ENCODE assay signal across 9 cellular contexts in the genomic region with DNA sequence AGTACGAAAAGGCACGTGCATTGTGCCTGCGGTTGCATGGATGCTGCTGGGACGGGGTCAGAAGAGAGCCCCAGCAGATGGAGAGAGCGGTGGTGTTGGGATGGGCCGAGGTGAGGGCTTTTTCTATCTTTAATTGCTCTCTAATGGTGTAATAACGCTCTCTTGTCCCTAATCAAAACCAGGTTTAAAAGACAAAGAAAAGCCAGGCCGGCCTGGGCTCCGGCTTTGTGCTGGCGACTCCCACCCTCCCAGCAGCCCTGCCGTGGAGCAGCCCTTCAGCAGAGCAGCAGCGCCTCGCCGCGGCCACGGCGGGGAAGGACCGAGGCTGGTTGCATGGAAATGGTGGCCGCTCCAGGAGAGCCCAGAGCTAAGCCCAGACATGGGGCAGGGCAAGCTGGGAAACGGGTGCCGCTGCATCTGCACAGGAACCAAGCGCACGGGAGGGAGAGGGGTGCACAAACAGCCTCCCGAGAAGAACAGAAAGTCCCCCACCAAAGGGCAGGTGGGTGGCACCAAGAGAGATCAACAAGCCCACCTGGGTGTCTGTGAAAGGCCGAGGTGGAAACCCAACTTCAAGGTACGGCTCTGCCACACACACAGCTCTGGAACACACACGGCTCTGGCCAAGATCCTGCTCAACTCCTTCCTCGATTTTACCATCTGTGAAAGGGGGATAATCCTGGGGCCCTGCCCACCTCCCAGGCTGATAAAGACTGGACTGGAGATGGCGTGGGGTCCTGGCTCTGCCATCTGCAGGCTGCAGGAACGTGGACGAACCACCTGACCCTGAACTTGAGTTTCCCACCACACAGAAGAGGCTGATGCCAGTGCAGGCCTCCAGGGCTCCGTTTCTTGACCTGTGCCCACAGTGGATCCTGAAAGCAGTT. TPM values are rescaled to one million over a fixed set of nuclear protein-coding genes. Genes with fewer than 3 reads are reported as not detected.
DNase-seq lines count a peak whose midpoint lies in the region; ATAC-seq, FAIRE-seq and TF ChIP-seq lines count a peak whose summit lies in the region.
"Had no signal": no experiment of that assay in that cellular context is flagged by ENCODE, and none has a peak within 500 bp of the region (broad histone marks: within the 10 kb centered on the region; RNA-seq: fewer than 3 reads in every experiment).

No MANE protein-coding gene starts in this region.

- H3K36me3 ChIP-seq in GM06990 (ENCODE audit: control insufficient read depth, insufficient read depth, low read length) (peaks cover 4% of the 10 kb centered on the region), keratinocyte (ENCODE audit: control insufficient read depth in 2 of 2, extremely low read depth in 1 of 2, insufficient read depth in 2 of 2, low read length in 2 of 2) (peaks cover 5 to 28% of the 10 kb centered on the region in 2 experiments)

- TF ChIP-seq CTCF in GM06990 (IDR thresholded peaks at IDR 0.05; ENCODE audit: insufficient read depth, low read length, poor library complexity, severe bottlenecking) (peak; percentile 89), cardiac fibroblast (IDR thresholded peaks at IDR 0.05; ENCODE audit: low read depth, low read length) (peak; percentile 97), keratinocyte (optimal IDR thresholded peaks at IDR 0.05 in 1 of 3, IDR thresholded peaks at IDR 0.05 in 1 of 3, conservative IDR thresholded peaks at IDR 0.05 in 1 of 3; ENCODE audit: extremely low read depth in 1 of 3, insufficient read depth in 2 of 3, low read length in 3 of 3) (peak; percentile 79 to 96 (median 93))

- H3K4me3 ChIP-seq in GM06990 (replicated peaks; ENCODE audit: low read depth, low read length) (no peak overlapping the region), cardiac fibroblast (replicated peaks in 1 of 2; ENCODE audit: low read depth in 2 of 2, low read length in 2 of 2) (no peak overlapping the region), keratinocyte (ENCODE audit: control insufficient read depth in 2 of 3, extremely low read depth in 1 of 3, insufficient read depth in 2 of 3, low read depth in 1 of 3, low read length in 3 of 3) (no peak overlapping the region)

- H4K20me1 ChIP-seq in keratinocyte (ENCODE audit: control insufficient read depth, extremely low read depth, insufficient read depth, low read length), result peaks cover 3% of the 10 kb centered on the region

- H3K27ac ChIP-seq in keratinocyte (ENCODE audit: control insufficient read depth, insufficient read depth, low read length), result no peak overlapping the region

- no peak for FAIRE-seq in keratinocyte (lab: Jason Lieb, UNC)
- FAIRE-seq: colon had no signal

- DNase-seq in GM06990 (ENCODE audit: extremely low read depth, insufficient read length) (peak; percentile 81), GOT3 (lab: John Stamatoyannopoulos, UW) (peak; percentile 26), MV-4-11 (lab: John Stamatoyannopoulos, UW) (peak; percentile 54), SW 1271 (lab: John Stamatoyannopoulos, UW) (peak; percentile 20 to 62), cardiac fibroblast (ENCODE audit: low read depth in 2 of 2) (peak; percentile 80 to 86), keratinocyte (ENCODE audit: low read depth, low spot score) (no peak), smooth muscle cell of the brain vasculature (ENCODE audit: low read depth, low spot score) (peak; percentile 65)

- no peaks in the 10 kb centered on the region for H3K9me1 ChIP-seq in keratinocyte (ENCODE audit: control insufficient read depth, extremely low read depth, insufficient read depth, low read length)

- H2AFZ ChIP-seq in keratinocyte (ENCODE audit: control insufficient read depth, low read length), result no peak overlapping the region

- no peak for ATAC-seq in HG02763 (IDR thresholded peaks at IDR 0.05; ENCODE audit: unreplicated experiment)

- H3K27me3 ChIP-seq in GM06990 (replicated peaks; ENCODE audit: control insufficient read depth, insufficient read depth, low read length) (no peaks in the 10 kb centered on the region), keratinocyte (ENCODE audit: control insufficient read depth, extremely low read depth, insufficient read depth, low read length) (no peaks in the 10 kb centered on the region)

- no peaks in the 10 kb centered on the region for H3K79me2 ChIP-seq in keratinocyte (ENCODE audit: control insufficient read depth, insufficient read depth, low read length)

- no peaks in the 10 kb centered on the region for H3K9me3 ChIP-seq in keratinocyte (ENCODE audit: control insufficient read depth, low read depth, low read length)

- dilution Hi-C loops in keratinocyte (cut with MboI; ENCODE audit: extremely low pct_ligation_motif_present, low sequenced_read_pairs), result no loop called here

- no peak overlapping the region for H3K4me2 ChIP-seq in keratinocyte (ENCODE audit: control insufficient read depth, extremely low read depth, insufficient read depth, low read depth, low read length)

- peaks cover 21% of the 10 kb centered on the region for H3K4me1 ChIP-seq in keratinocyte (ENCODE audit: control insufficient read depth, extremely low read depth, insufficient read depth, low read length)

- no peak overlapping the region for H3K9ac ChIP-seq in keratinocyte (ENCODE audit: control insufficient read depth, extremely low read depth, insufficient read depth, low read length)

RNA-seq across cellular contexts. Expression of gene HS1BP3, which starts 15.0 kb away (rescaled TPM):
- 18.5 to 21.2 TPM (median 20.7 TPM) in 3 replicates for polyA plus RNA-seq in keratinocyte
- 8.0 TPM for polyA plus RNA-seq in keratinocyte (2011; ENCODE audit: low read depth)
- polyA plus RNA-seq in keratinocyte (2011; cell fraction: cytosol; rRNA removed), result 15.3 and 23.3 TPM in 2 replicates
- polyA plus RNA-seq in keratinocyte (2011; cell fraction: nucleus; rRNA removed), result 33.3 and 38.2 TPM in 2 replicates
- polyA plus RNA-seq in keratinocyte (2012; ENCODE audit: low replicate concordance), result 16.6 and 22.0 TPM in 2 replicates
- polyA minus RNA-seq in keratinocyte, result 17.6 to 31.8 TPM (median 21.3 TPM) in 3 replicates
- 19.2 TPM for polyA minus RNA-seq in keratinocyte (2011; cell fraction: cytosol; rRNA and poly(A)+ RNA removed)
- polyA minus RNA-seq in keratinocyte (2011; cell fraction: nucleus; rRNA and poly(A)+ RNA removed), result 13.4 and 17.9 TPM in 2 replicates

RNA-seq across cellular contexts. Expression of gene GDF7, which starts 31.0 kb away (rescaled TPM):
- polyA plus RNA-seq in keratinocyte, result not detected in 3 replicates
- 0.10 TPM for polyA plus RNA-seq in keratinocyte (2011; ENCODE audit: low read depth)
- polyA plus RNA-seq in keratinocyte (2011; cell fraction: cytosol; rRNA removed), result not detected in 2 replicates
- polyA plus RNA-seq in keratinocyte (2011; cell fraction: nucleus; rRNA removed), result 0.01 TPM in 2 replicates
- polyA plus RNA-seq in keratinocyte (2012; ENCODE audit: low replicate concordance), result 0.28 TPM in 1 of 2 replicates, not detected in the other
- 0.03 TPM in 1 of 3 replicates, not detected in the others for polyA minus RNA-seq in keratinocyte
- not detected for polyA minus RNA-seq in keratinocyte (2011; cell fraction: cytosol; rRNA and poly(A)+ RNA removed)
- polyA minus RNA-seq in keratinocyte (2011; cell fraction: nucleus; rRNA and poly(A)+ RNA removed), result under 0.01 TPM in 1 of 2 replicates, not detected in the other
